In genomic region chr6:108988291-108988690, GRCh38 we compare ENCODE assay signal across 22 cellular contexts.
A peak's percentile ranks its signal among the peaks of the same experiment; 100 is the strongest.
DNase-seq lines count a peak whose midpoint lies in the region; ATAC-seq, FAIRE-seq and TF ChIP-seq lines count a peak whose summit lies in the region.
"Had no signal": no experiment of that assay in that cellular context is flagged by ENCODE, and none has a peak within 500 bp of the region (broad histone marks: within the 10 kb centered on the region; RNA-seq: fewer than 3 reads in every experiment).

No MANE protein-coding gene starts in this region.

- intact Hi-C loops in right cardiac atrium (cut with DNase I), result no loop called here

- ATAC-seq in right cardiac atrium, result peak; percentile 51 to 68
- ATAC-seq in GM21423 (IDR thresholded peaks at IDR 0.05; ENCODE audit: unreplicated experiment), result no peak
- ATAC-seq: GM23338 had no signal

- H3K4me1 ChIP-seq in right cardiac atrium (ENCODE audit: control insufficient read depth, insufficient read depth, low read length) (no peaks in the 10 kb centered on the region), muscle layer of duodenum (ENCODE audit: control insufficient read depth in 1 of 2, insufficient read depth in 2 of 2, low read length in 2 of 2) (peaks cover 0 to 5% of the 10 kb centered on the region in 2 donors)
- H3K4me1 ChIP-seq: Peyer's patch had no signal

- H3K27me3 ChIP-seq in right cardiac atrium (ENCODE audit: control insufficient read depth, insufficient read depth), result no peaks in the 10 kb centered on the region
- H3K27me3 ChIP-seq in muscle layer of duodenum (ENCODE audit: low read depth, low read length), result no peaks in the 10 kb centered on the region
- H3K27me3 ChIP-seq: MG63, Peyer's patch had no signal

- H3K9me3 ChIP-seq in right cardiac atrium (ENCODE audit: control insufficient read depth, low read length) (no peaks in the 10 kb centered on the region), muscle layer of duodenum (ENCODE audit: control insufficient read depth in 1 of 2, low read length in 2 of 2) (no peaks in the 10 kb centered on the region)
- H3K9me3 ChIP-seq: MG63, Peyer's patch had no signal

- DNase-seq in HT-29 (ENCODE audit: low spot score) (peak; percentile 43), choroid plexus epithelial cell (ENCODE audit: low read depth) (peak; percentile 17), right cardiac atrium (no peak), GM12892 (ENCODE audit: insufficient read length) (no peak), KG1 (lab: John Stamatoyannopoulos, UW) (no peak), DMS114 treated with DMSO at 0.1 percent for 48 hours (lab: John Stamatoyannopoulos, UW; ENCODE audit: unreplicated experiment) (no peak)
- DNase-seq: DMS79 treated with DMSO at 0.1 percent for 48 hours, KBM-7, MG63, NCI-H1092 treated with DMSO at 0.1 percent for 48 hours, NCI-H1694, NCI-H2107, NCI-H345, NCI-H69, Peyer's patch, SHP77 treated with DMSO at 0.1 percent for 48 hours had no signal

- FAIRE-seq in GM12892 (lab: Jason Lieb, UNC), result no peak
- FAIRE-seq: G401.6, GM12891, GM19239 had no signal

- H3K36me3 ChIP-seq in muscle layer of duodenum (ENCODE audit: control insufficient read depth in 1 of 2, insufficient read depth in 2 of 2, low read length in 2 of 2), result peaks cover 40 to 55% of the 10 kb centered on the region in 2 donors
- H3K36me3 ChIP-seq: MG63 had no signal

- TF ChIP-seq CTCF in choroid plexus epithelial cell (conservative IDR thresholded peaks at IDR 0.05; ENCODE audit: low read depth, low read length), result no peak

- H3K4me3 ChIP-seq in choroid plexus epithelial cell (ENCODE audit: low read depth, low read length) (no peak overlapping the region), right cardiac atrium (ENCODE audit: low read length) (no peak overlapping the region), muscle layer of duodenum (ENCODE audit: low read depth in 1 of 2, low read length in 2 of 2) (no peak overlapping the region)
- H3K4me3 ChIP-seq: GM23338, MG63, Peyer's patch had no signal

- no peak for TF ChIP-seq POLR2A in GM12892 (IDR thresholded peaks at IDR 0.05; ENCODE audit: low read depth, low read length)

- H3K27ac ChIP-seq in right cardiac atrium (ENCODE audit: low read length) (peak overlapping the region; percentile 64), muscle layer of duodenum (ENCODE audit: low read length) (peak overlapping the region; percentile 39)
- H3K27ac ChIP-seq: Peyer's patch had no signal

- WGBS in right cardiac atrium, result 72% methylated on average over 3 of the region's 3 CpGs

Comparison
In these comparisons a context has a peak if more than half of its experiments do, and no peak if none do; other contexts are left out.
1. DNase-seq: peak in HT-29 (single experiment) and choroid plexus epithelial cell (single experiment); none in right cardiac atrium (0 of 3), GM12892 (single experiment), KG1 (single experiment) and DMS114 treated with DMSO at 0.1 percent for 48 hours (single experiment).